1 cellular context compared by ENCODE assay signal in genomic region chr4:119212964-119213606, GRCh38.
TF ChIP-seq lines count a peak whose summit lies in the region.

No MANE protein-coding gene starts in this region.

TF ChIP-seq in HepG2, 621 proteins besides CTCF, POLR2A, EP300 and RAD21 (continued from another document and continues in another):
- TF ChIP-seq ZNF276 (CRISPR knock-in tag; IDR thresholded peaks at IDR 0.05; ENCODE audit: low read depth), result no peak
- TF ChIP-seq ZNF547 (CRISPR knock-in tag; IDR thresholded peaks at IDR 0.05), result peak; percentile 25
- TF ChIP-seq NKX3-1 (CRISPR knock-in tag; IDR thresholded peaks at IDR 0.05), result no peak
- TF ChIP-seq SMAD9 (CRISPR knock-in tag; IDR thresholded peaks at IDR 0.05), result 0 out of 2 replicates have a peak, but pooled peaks have one; percentile 53
- no peak for TF ChIP-seq ZNF513 (CRISPR knock-in tag; conservative IDR thresholded peaks at IDR 0.05)
- no peak for TF ChIP-seq TBX3 (IDR thresholded peaks at IDR 0.05; ENCODE audit: borderline replicate concordance)
- TF ChIP-seq ZFP91 (CRISPR knock-in tag; IDR thresholded peaks at IDR 0.05; ENCODE audit: borderline replicate concordance), result peak; percentile 75; the same call in 1 of the 2 replicates
- TF ChIP-seq CREBL2 (CRISPR knock-in tag; IDR thresholded peaks at IDR 0.05; ENCODE audit: borderline replicate concordance), result no peak
- TF ChIP-seq AHR (CRISPR knock-in tag; IDR thresholded peaks at IDR 0.05), result no peak
- peak; percentile 6; the same call in 1 of the 2 replicates for TF ChIP-seq HOXA3 (CRISPR knock-in tag; IDR thresholded peaks at IDR 0.05)
- no peak; the same call in 1 of the 2 replicates for TF ChIP-seq HNF1A (IDR thresholded peaks at IDR 0.05; ENCODE audit: low read depth)
- TF ChIP-seq HNF1A (CRISPR knock-in tag; IDR thresholded peaks at IDR 0.05; ENCODE audit: borderline replicate concordance), result no peak; the same call in 1 of the 2 replicates
- peak; percentile 80 for TF ChIP-seq ZNF274 (CRISPR knock-in tag; IDR thresholded peaks at IDR 0.05)
- TF ChIP-seq KDM1A (CRISPR knock-in tag; IDR thresholded peaks at IDR 0.05), result no peak
- no peak for TF ChIP-seq ZNF550 (CRISPR knock-in tag; IDR thresholded peaks at IDR 0.05; ENCODE audit: borderline replicate concordance)
- TF ChIP-seq CREM (IDR thresholded peaks at IDR 0.05), result no peak
- TF ChIP-seq CREM (CRISPR knock-in tag; IDR thresholded peaks at IDR 0.05), result no peak
- peak; percentile 29; the same call in 1 of the 2 replicates for TF ChIP-seq JUNB (CRISPR knock-in tag; IDR thresholded peaks at IDR 0.05; ENCODE audit: borderline replicate concordance)
- 0 out of 2 replicates have a peak, but pooled peaks have one; percentile 42 for TF ChIP-seq ZNF441 (CRISPR knock-in tag; IDR thresholded peaks at IDR 0.05; ENCODE audit: borderline replicate concordance)
- 0 out of 2 replicates have a peak, but pooled peaks have one; percentile 5 for TF ChIP-seq ZNF510 (CRISPR knock-in tag; IDR thresholded peaks at IDR 0.05; ENCODE audit: low read depth)
- no peak for TF ChIP-seq DRAP1 (CRISPR knock-in tag; IDR thresholded peaks at IDR 0.05)
- TF ChIP-seq ZNF574 (CRISPR knock-in tag; IDR thresholded peaks at IDR 0.05), result no peak; the same call in 1 of the 2 replicates
- peak; percentile 27; the same call in 1 of the 2 replicates for TF ChIP-seq TFDP2 (CRISPR knock-in tag; IDR thresholded peaks at IDR 0.05)
- TF ChIP-seq ZNF362 (CRISPR knock-in tag; IDR thresholded peaks at IDR 0.05; ENCODE audit: borderline replicate concordance), result peak; percentile 24; the same call in 1 of the 2 replicates
- TF ChIP-seq ZC3H4 (CRISPR knock-in tag; IDR thresholded peaks at IDR 0.05; ENCODE audit: borderline replicate concordance), result no peak
- TF ChIP-seq RARA (CRISPR knock-in tag; IDR thresholded peaks at IDR 0.05), result peak; percentile 17; the same call in 1 of the 2 replicates
- TF ChIP-seq HNRNPUL1 (IDR thresholded peaks at IDR 0.05; ENCODE audit: low read depth, low read length), result no peak
- no peak for TF ChIP-seq RFX1 (IDR thresholded peaks at IDR 0.05)
- TF ChIP-seq ZNF530 (CRISPR knock-in tag; IDR thresholded peaks at IDR 0.05; ENCODE audit: low read depth), result no peak
- no peak; the same call in 1 of the 2 replicates for TF ChIP-seq ZNF501 (CRISPR knock-in tag; IDR thresholded peaks at IDR 0.05)
- TF ChIP-seq KIAA2018 (CRISPR knock-in tag; IDR thresholded peaks at IDR 0.05; ENCODE audit: borderline replicate concordance), result no peak
- TF ChIP-seq ZNF563 (CRISPR knock-in tag; IDR thresholded peaks at IDR 0.05), result no peak
- no peak for TF ChIP-seq PRMT3 (CRISPR knock-in tag; IDR thresholded peaks at IDR 0.05; ENCODE audit: borderline replicate concordance, low read depth)
